In the genomic region with DNA sequence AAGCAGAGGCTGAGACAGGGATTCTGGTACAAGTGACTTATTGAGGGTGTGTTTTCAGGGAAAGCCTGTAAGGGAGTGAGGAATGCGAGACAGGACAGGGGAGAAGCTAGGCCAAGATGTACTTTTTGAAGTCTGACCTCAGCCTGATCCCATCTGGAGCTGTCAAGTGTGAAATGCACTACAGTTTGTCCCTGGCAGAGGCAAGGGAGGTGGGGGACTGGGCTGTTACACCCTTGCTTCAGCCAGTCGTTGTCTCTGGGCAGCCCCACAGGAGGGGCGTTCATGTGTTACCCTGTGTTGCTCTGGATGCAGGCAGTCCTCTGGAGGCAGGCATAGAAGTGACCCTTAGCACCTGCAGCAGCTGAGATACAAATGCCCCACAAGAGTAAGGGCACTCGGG, we compare ENCODE assay signal across 16 cellular contexts. TPM values are rescaled to one million over a fixed set of nuclear protein-coding genes. Genes with fewer than 3 reads are reported as not detected.
DNase-seq lines count a peak whose midpoint lies in the region; ATAC-seq and TF ChIP-seq lines count a peak whose summit lies in the region.
"Had no signal": no experiment of that assay in that cellular context is flagged by ENCODE, and none has a peak within 500 bp of the region (broad histone marks: within the 10 kb centered on the region; RNA-seq: fewer than 3 reads in every experiment).

No MANE protein-coding gene starts in this region.

- no peak for DNase-seq in heart left ventricle
- DNase-seq in left ventricle myocardium inferior: no peak
- peak; percentile 70 for DNase-seq in left kidney (ENCODE audit: low read depth, low spot score)
- peak; percentile 42 for DNase-seq in renal cortical epithelial cell (ENCODE audit: low read depth)
- no peak for DNase-seq in HAP-1 (ENCODE audit: low spot score in 2 of 2)
- no peak for DNase-seq in stimulated activated CD4-positive, alpha-beta T cell treated with anti-CD3 and anti-CD28 coated beads, Interleukin-15, amount 100 ng/mL, for 24 hours
- DNase-seq: Calu3; CD8-positive, alpha-beta T cell; DMS79 treated with DMSO at 0.1 percent for 48 hours; GF-D8; GM23248; HCEC 1CT had no signal

- no peaks in the 10 kb centered on the region for H3K4me1 ChIP-seq in heart left ventricle
- H3K4me1 ChIP-seq in left ventricle myocardium inferior: no peaks in the 10 kb centered on the region
- H3K4me1 ChIP-seq in HAP-1: no peaks in the 10 kb centered on the region
- H3K4me1 ChIP-seq: BLaER1 treated with 17β-estradiol and CSF1 and Interleukin-3, amounts not matched to agents 10 nM and 100 nM had no signal

- no peak for TF ChIP-seq POLR2A in heart left ventricle (IDR thresholded peaks at IDR 0.05)

- TF ChIP-seq CTCF in heart left ventricle (IDR thresholded peaks at IDR 0.05) (no peak), left ventricle myocardium inferior (IDR thresholded peaks at IDR 0.05; ENCODE audit: borderline replicate concordance) (no peak)

- H3K36me3 ChIP-seq in heart left ventricle (no peaks in the 10 kb centered on the region), left ventricle myocardium inferior (no peaks in the 10 kb centered on the region), HAP-1 (replicated peaks) (no peaks in the 10 kb centered on the region)
- H3K36me3 ChIP-seq: BLaER1 treated with 17β-estradiol and CSF1 and Interleukin-3, amounts not matched to agents 10 nM and 100 nM had no signal

- intact Hi-C loops in heart left ventricle (cut with DNase I) (no loop called here), left ventricle myocardium inferior (cut with micrococcal nuclease) (no loop called here)

- H3K27ac ChIP-seq in heart left ventricle: no peak overlapping the region
- H3K27ac ChIP-seq in left ventricle myocardium inferior (replicated peaks): no peak overlapping the region
- H3K27ac ChIP-seq: BLaER1 treated with 17β-estradiol and CSF1 and Interleukin-3, amounts not matched to agents 10 nM and 100 nM; GM23248 had no signal

- 38 to 67% (median 53%) methylated on average over 4 of the region's 4 CpGs for WGBS in heart left ventricle, 4 donors

- ATAC-seq in heart left ventricle: peak; percentile 20 to 74 (median 58)
- no peak for ATAC-seq in GM18868 (IDR thresholded peaks at IDR 0.05; ENCODE audit: unreplicated experiment)
- ATAC-seq: CD8-positive, alpha-beta T cell had no signal

- in situ Hi-C loops in HAP-1 (cut with MboI; ENCODE audit: low sequenced_read_pairs): no loop called here

- H3K4me3 ChIP-seq in heart left ventricle: no peak overlapping the region
- no peak overlapping the region for H3K4me3 ChIP-seq in left ventricle myocardium inferior
- H3K4me3 ChIP-seq in HAP-1: no peak overlapping the region
- H3K4me3 ChIP-seq: BLaER1 treated with 17β-estradiol and CSF1 and Interleukin-3, amounts not matched to agents 10 nM and 100 nM; GM23248 had no signal

- H3K9me3 ChIP-seq in heart left ventricle (no peaks in the 10 kb centered on the region), left ventricle myocardium inferior (replicated peaks) (no peaks in the 10 kb centered on the region), HAP-1 (no peaks in the 10 kb centered on the region)

- no peaks in the 10 kb centered on the region for H3K27me3 ChIP-seq in heart left ventricle
- H3K27me3 ChIP-seq in left ventricle myocardium inferior (ENCODE audit: low read depth): no peaks in the 10 kb centered on the region
- no peaks in the 10 kb centered on the region for H3K27me3 ChIP-seq in HAP-1 (ENCODE audit: low read depth)

RNA-seq across cellular contexts. Expression of a gene that starts 25.8 kb away (rescaled TPM):
- total RNA-seq in heart left ventricle (under 1 TPM in 5 of 9 donors, not detected in 4; 0.23 to 0.82 (median 0.71) TPM), left ventricle myocardium inferior (0.58 TPM), renal cortical epithelial cell (0.05 TPM in 1 of 2 replicates, not detected in the other)
- under 1 TPM; 0.11 to 0.17 TPM for polyA plus RNA-seq in heart left ventricle
- total RNA-seq: A172, Calu3, GM23248, HT-29 had no signal
- polyA plus RNA-seq: GM23248 had no signal

Comparison
In these comparisons a context has a peak if more than half of its experiments do, and no peak if none do; other contexts are left out.
1. DNase-seq: peak in left kidney (single experiment) and renal cortical epithelial cell (single experiment); none in heart left ventricle (0 of 5), left ventricle myocardium inferior (single experiment), HAP-1 (0 of 2) and stimulated activated CD4-positive, alpha-beta T cell treated with anti-CD3 and anti-CD28 coated beads, Interleukin-15, amount 100 ng/mL, for 24 hours (single experiment).